Comparison of ENCODE assay signal across 10 cellular contexts in genomic region chr7:134782121-134782623, GRCh38. TPM values are rescaled to one million over a fixed set of nuclear protein-coding genes. Genes with fewer than 3 reads are reported as not detected.
DNase-seq lines count a peak whose midpoint lies in the region; ATAC-seq, FAIRE-seq and TF ChIP-seq lines count a peak whose summit lies in the region.
"Had no signal": no experiment of that assay in that cellular context is flagged by ENCODE, and none has a peak within 500 bp of the region (broad histone marks: within the 10 kb centered on the region; RNA-seq: fewer than 3 reads in every experiment).

No MANE protein-coding gene starts in this region.

- no peak overlapping the region for H3K14ac ChIP-seq in trophoblast cell (ENCODE audit: low read length)

- DNase-seq in adrenal gland = no peak
- peak in 1 of 2 donors; percentile 42 for DNase-seq in trophoblast cell
- DNase-seq in pancreas = no peak
- DNase-seq in activated CD4-positive, CD25-positive, alpha-beta regulatory T cell treated with anti-CD3 and anti-CD28 coated beads, Interleukin-2, amount 50 U/mL, for 72 hours = no peak
- no peak for DNase-seq in activated effector memory CD4-positive, alpha-beta T cell treated with anti-CD3 and anti-CD28 coated beads, Interleukin-2, amount 50 U/mL, for 16 hours
- DNase-seq in amygdala (lab: John Stamatoyannopoulos, UW) = no peak
- DNase-seq: dermis blood vessel endothelial cell; stimulated activated CD4-positive, alpha-beta T cell treated with anti-CD3 and anti-CD28 coated beads, Interleukin-4, amount 100 ng/mL, for 1 hour had no signal

- no peaks in the 10 kb centered on the region for H3K9me3 ChIP-seq in adrenal gland (replicated peaks in 1 of 3)
- peaks cover 2% of the 10 kb centered on the region for H3K9me3 ChIP-seq in trophoblast cell (ENCODE audit: insufficient read depth, low read depth, low read length)
- no peaks in the 10 kb centered on the region for H3K9me3 ChIP-seq in pancreas

- no peak overlapping the region for H4K12ac ChIP-seq in trophoblast cell (ENCODE audit: low read depth, low read length)

- H3K27me3 ChIP-seq in adrenal gland (no peaks in the 10 kb centered on the region), trophoblast cell (ENCODE audit: insufficient read depth, low read length) (no peaks in the 10 kb centered on the region), pancreas (no peaks in the 10 kb centered on the region)

- H3K79me1 ChIP-seq in trophoblast cell (ENCODE audit: low read length) = peaks cover 22% of the 10 kb centered on the region

- H4K91ac ChIP-seq in trophoblast cell (ENCODE audit: low read depth, low read length) = no peak overlapping the region

- no peak for TF ChIP-seq CTCF in adrenal gland (IDR thresholded peaks at IDR 0.05)
- TF ChIP-seq CTCF in pancreas (IDR thresholded peaks at IDR 0.05) = no peak

- H3K4me1 ChIP-seq in adrenal gland (replicated peaks in 1 of 2) = peaks cover 0 to 13% of the 10 kb centered on the region in 2 donors
- peaks cover 15 to 31% of the 10 kb centered on the region in 2 experiments for H3K4me1 ChIP-seq in trophoblast cell (ENCODE audit: control insufficient read depth in 1 of 2, insufficient read depth in 2 of 2, low read length in 2 of 2)
- H3K4me1 ChIP-seq in pancreas = no peaks in the 10 kb centered on the region

- H3K36me3 ChIP-seq in adrenal gland (replicated peaks in 1 of 2) = no peaks in the 10 kb centered on the region
- peaks cover 10 to 18% of the 10 kb centered on the region in 2 experiments for H3K36me3 ChIP-seq in trophoblast cell (ENCODE audit: control insufficient read depth in 1 of 2, insufficient read depth in 2 of 2, low read length in 2 of 2)
- H3K36me3 ChIP-seq in pancreas = no peaks in the 10 kb centered on the region

- H3K79me2 ChIP-seq in trophoblast cell (ENCODE audit: control insufficient read depth, insufficient read depth, low read length, poor library complexity) = peaks cover 23% of the 10 kb centered on the region

- ATAC-seq in GM18508 (IDR thresholded peaks at IDR 0.05; ENCODE audit: insufficient read depth, unreplicated experiment) (peak; percentile 63), HG02571 (IDR thresholded peaks at IDR 0.05; ENCODE audit: unreplicated experiment) (peak; percentile 53), pancreas (no peak)

- no peak overlapping the region for H2AFZ ChIP-seq in trophoblast cell (ENCODE audit: insufficient read depth, low read length, poor library complexity)

- H3K4me2 ChIP-seq in trophoblast cell (ENCODE audit: low read length) = peak overlapping the region; percentile 64

- peak overlapping the region; percentile 63 for H3K4ac ChIP-seq in trophoblast cell (ENCODE audit: low read depth, low read length)

- FAIRE-seq in pancreas (lab: Jason Lieb, UNC) = no peak

- no peak overlapping the region for H2BK5ac ChIP-seq in trophoblast cell (ENCODE audit: low read depth, low read length, poor library complexity)

- no peak overlapping the region for H3K18ac ChIP-seq in trophoblast cell (ENCODE audit: low read length)

- intact Hi-C loops in adrenal gland (cut with DNase I) = no loop called here
- intact Hi-C loops in pancreas (cut with DNase I) = no loop called here

- no peak overlapping the region for H2BK12ac ChIP-seq in trophoblast cell (ENCODE audit: low read length)

- no peak for TF ChIP-seq POLR2A in adrenal gland (IDR thresholded peaks at IDR 0.05)

- no peak overlapping the region for H3K9ac ChIP-seq in trophoblast cell (ENCODE audit: low read length)

- no peak overlapping the region for H3K23ac ChIP-seq in trophoblast cell (ENCODE audit: low read length)

- H2BK120ac ChIP-seq in trophoblast cell (ENCODE audit: insufficient read depth, low read length, poor library complexity) = no peak overlapping the region

- WGBS in adrenal gland, 4 donors = 44 to 64% (median 59%) methylated on average over 4 of the region's 4 CpGs
- WGBS in trophoblast cell (ENCODE audit: extremely low coverage, insufficient coverage, insufficient read length) = no CpG with 5 or more reads among the region's 4 CpGs
- 68 to 85% methylated on average over 4 of the region's 4 CpGs for WGBS in pancreas, 2 donors

- H3K27ac ChIP-seq in adrenal gland (peak overlapping the region in 3 of 5 donors; percentile 50 to 84 (median 71)), trophoblast cell (ENCODE audit: low read depth, low read length) (peak overlapping the region; percentile 19), pancreas (no peak overlapping the region)

- H4K8ac ChIP-seq in trophoblast cell (ENCODE audit: low read depth, low read length) = no peak overlapping the region

- no peak overlapping the region for H2AK5ac ChIP-seq in trophoblast cell (ENCODE audit: low read length)

- H3K4me3 ChIP-seq in adrenal gland = peak overlapping the region in 1 of 4 donors; percentile 58
- H3K4me3 ChIP-seq in trophoblast cell (ENCODE audit: low read depth, low read length) = no peak overlapping the region
- H3K4me3 ChIP-seq in pancreas = no peak overlapping the region

RNA-seq across cellular contexts. Expression of gene CALD1, which starts 2.7 kb away (rescaled TPM):
- total RNA-seq in adrenal gland = 100 to 1,000 TPM; 113 to 252 (median 199) TPM
- 100 to 1,000 TPM; 103 to 258 (median 233) TPM for polyA plus RNA-seq in adrenal gland
- 510 and 518 TPM in 2 replicates for polyA plus RNA-seq in trophoblast cell (2013)
- 10 to 100 TPM; 17.0 to 85.8 (median 27.3) TPM for total RNA-seq in pancreas
- 10 to 100 TPM; 35.1 to 35.3 TPM for polyA plus RNA-seq in pancreas

Comparison
In these comparisons a context has a peak if more than half of its experiments do, and no peak if none do; other contexts are left out.
1. ATAC-seq: peak in GM18508 (single experiment) and HG02571 (single experiment); none in pancreas (0 of 4).
2. H3K27ac ChIP-seq: peak in adrenal gland (3 of 5) and trophoblast cell (single experiment); none in pancreas (0 of 4).